Comparison of ENCODE assay signal across 27 cellular contexts in the genomic region with DNA sequence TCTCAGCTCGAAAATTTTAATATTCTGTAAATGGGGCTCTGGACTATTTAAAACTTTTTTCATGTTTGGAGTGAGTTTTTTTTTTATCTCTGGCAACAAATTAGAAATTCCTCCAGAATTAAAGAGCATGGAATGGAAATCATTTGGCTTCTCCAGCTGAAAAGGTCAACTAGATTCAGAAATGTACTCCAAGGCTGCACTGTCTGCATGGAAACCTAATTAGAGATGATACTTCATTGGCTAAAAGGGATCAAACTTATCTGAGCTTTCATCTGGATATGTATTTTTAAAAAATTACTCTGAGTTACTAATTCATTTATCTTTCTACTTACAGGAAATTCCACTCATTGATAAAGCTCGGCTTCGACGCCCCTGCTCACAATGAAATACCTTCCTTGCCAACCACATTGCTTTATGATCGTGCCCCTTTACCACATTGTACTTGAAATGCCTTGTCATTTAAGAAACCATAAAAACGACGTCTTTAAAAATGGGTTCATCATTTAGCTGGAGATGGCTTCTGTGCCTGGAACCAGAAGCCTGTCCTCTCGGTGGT.
"Had no signal": no experiment of that assay in that cellular context is flagged by ENCODE, and none has a peak within 500 bp of the region (broad histone marks: within the 10 kb centered on the region; RNA-seq: fewer than 3 reads in every experiment).

No MANE protein-coding gene starts in this region.

- H3K36me3 ChIP-seq: breast epithelium, esophagus squamous epithelium, gastroesophageal sphincter, left lung, neutrophil, suprapubic skin, tibial artery, upper lobe of right lung had no signal

- H3K27me3 ChIP-seq: breast epithelium, esophagus squamous epithelium, gastroesophageal sphincter, left lung, neutrophil, suprapubic skin, tibial artery, upper lobe of right lung had no signal

- DNase-seq: activated B cell treated with CpG ODN at 0.5 μM for 24 hours; activated CD4-positive, alpha-beta T cell treated with anti-CD3 and anti-CD28 coated beads for 36 hours; activated CD8-positive, alpha-beta memory T cell treated with anti-CD3 and anti-CD28 coated beads, Interleukin-2, amount 10 ng/mL, durations not matched to agents 7 days and 5 days; activated CD8-positive, alpha-beta T cell treated with anti-CD3 and anti-CD28 coated beads, Interleukin-2, amount 10 ng/mL, durations not matched to agents 7 days and 5 days; activated effector memory CD4-positive, alpha-beta T cell treated with anti-CD3 and anti-CD28 coated beads, Interleukin-2, amount 50 U/mL, for 16 hours; activated naive CD4-positive, alpha-beta T cell treated with anti-CD3 and anti-CD28 coated beads for 36 hours; amygdala; effector CD4-positive, alpha-beta T cell; esophagus squamous epithelium; head of caudate nucleus; hypothalamus; kidney glomerular epithelial cell; left lung; mammary epithelial cell; naive B cell; nephron progenitor cell; stimulated activated CD4-positive, alpha-beta T cell treated with anti-CD3 and anti-CD28 coated beads, Interleukin-15, amount 100 ng/mL, for 24 hours; stimulated activated CD4-positive, alpha-beta T cell treated with anti-CD3 and anti-CD28 coated beads, Interleukin-2, amount 100 ng/mL, for 24 hours; stimulated activated naive CD4-positive, alpha-beta T cell; T-cell; tibial artery; upper lobe of right lung had no signal

- H3K27ac ChIP-seq: breast epithelium, epithelial cell of prostate, left lung, neutrophil, suprapubic skin, tibial artery, upper lobe of right lung had no signal

- H3K4me1 ChIP-seq: breast epithelium, left lung had no signal

- ATAC-seq: activated CD4-positive, alpha-beta T cell treated with anti-CD3 and anti-CD28 coated beads for 36 hours; activated CD8-positive, alpha-beta memory T cell treated with anti-CD3 and anti-CD28 coated beads, Interleukin-2, amount 10 ng/mL, durations not matched to agents 7 days and 5 days; activated CD8-positive, alpha-beta T cell treated with anti-CD3 and anti-CD28 coated beads, Interleukin-2, amount 10 ng/mL, durations not matched to agents 7 days and 5 days; gastroesophageal sphincter; left lung; T-cell; upper lobe of right lung had no signal

- H3K4me3 ChIP-seq: breast epithelium, esophagus squamous epithelium, gastroesophageal sphincter, left lung, suprapubic skin, tibial artery, upper lobe of right lung had no signal

- H3K9me3 ChIP-seq: breast epithelium, esophagus squamous epithelium, neutrophil, suprapubic skin, tibial artery, upper lobe of right lung had no signal
